ENCODE assay signal across 20 cellular contexts in the genomic region with DNA sequence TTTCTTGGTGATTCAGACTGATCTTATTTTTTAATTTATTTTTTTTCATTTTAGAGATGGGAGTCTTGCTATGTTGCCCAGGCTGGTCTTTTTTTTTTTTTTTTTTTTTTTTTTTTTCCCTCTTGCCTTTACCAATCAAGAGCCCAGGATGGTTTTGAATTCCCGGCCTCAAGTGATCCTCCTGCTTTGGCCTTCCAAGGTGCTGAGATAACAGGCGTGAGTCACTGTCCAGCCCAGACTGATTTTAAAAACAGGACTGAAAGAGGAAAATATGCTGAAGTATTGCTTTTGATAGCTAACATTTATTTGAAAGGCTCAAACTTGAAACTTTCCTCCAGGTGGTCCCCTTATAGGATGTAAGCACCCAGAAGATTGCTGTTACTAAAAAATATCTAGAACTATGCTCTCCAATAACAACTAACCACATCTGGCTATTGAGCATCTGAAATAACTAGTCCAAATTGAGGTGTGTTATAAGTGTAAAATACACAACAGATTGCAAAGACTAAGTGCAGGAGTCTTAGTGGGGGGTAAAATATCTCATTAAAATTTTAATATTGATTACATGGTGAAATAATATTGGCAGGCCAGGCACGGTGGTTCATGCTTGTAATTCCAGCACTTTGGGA. TPM values are rescaled to one million over a fixed set of nuclear protein-coding genes. Genes with fewer than 3 reads are reported as not detected.
DNase-seq lines count a peak whose midpoint lies in the region; ATAC-seq, FAIRE-seq and TF ChIP-seq lines count a peak whose summit lies in the region.
"Had no signal": no experiment of that assay in that cellular context is flagged by ENCODE, and none has a peak within 500 bp of the region (broad histone marks: within the 10 kb centered on the region; RNA-seq: fewer than 3 reads in every experiment).

No MANE protein-coding gene starts in this region.

- DNase-seq in ELR (ENCODE audit: low read depth): peak; percentile 11
- DNase-seq in IMR-90: peak; percentile 13
- no peak for DNase-seq in GM12878 (ENCODE audit: low read depth, low spot score)
- DNase-seq in mesenchymal stem cell: no peak
- no peak for DNase-seq in AG20443 (ENCODE audit: low spot score)
- no peak for DNase-seq in left ventricle myocardium superior
- DNase-seq: BE2C; C1 segment of cervical spinal cord; CD4-positive, CD25-positive, alpha-beta regulatory T cell; CD8-positive, alpha-beta memory T cell; COR-L47; DMS 273 treated with DMSO at 0.1 percent for 48 hours; DMS53; DND-41; HFFc6 had no signal

- dilution Hi-C loops in IMR-90 (cut with HindIII; ENCODE audit: low sequenced_read_pairs, unreplicated experiment): no loop called here

- no peaks in the 10 kb centered on the region for H3K9me1 ChIP-seq in IMR-90 (ENCODE audit: insufficient read depth, low read length)

- H3K18ac ChIP-seq in IMR-90 (ENCODE audit: low read depth, low read length) (no peak overlapping the region), mesenchymal stem cell (ENCODE audit: low read depth in 1 of 2, low read length in 2 of 2) (no peak overlapping the region)

- intact Hi-C loops in IMR-90 (cut with micrococcal nuclease) (no loop called here), GM12878 (cut with micrococcal nuclease; ENCODE audit: unreplicated experiment) (no loop called here), left ventricle myocardium superior (cut with micrococcal nuclease) (no loop called here)

- BruUV-seq in IMR-90 (replicated peaks; lab: Mats Ljungman, UMichigan): no TSS peak
- no TSS peak for BruUV-seq in GM12878 (replicated peaks; lab: Mats Ljungman, UMichigan)

- H3K56ac ChIP-seq in IMR-90 (ENCODE audit: extremely low read depth, insufficient read depth, low read length): no peak overlapping the region

- H4K20me1 ChIP-seq in IMR-90 (ENCODE audit: insufficient read depth, low read length) (no peaks in the 10 kb centered on the region), GM12878 (ENCODE audit: control insufficient read depth, insufficient read depth) (no peaks in the 10 kb centered on the region)

- no peak overlapping the region for H2BK20ac ChIP-seq in IMR-90 (ENCODE audit: low read depth, low read length)

- H4K8ac ChIP-seq in IMR-90 (ENCODE audit: low read depth in 2 of 2, low read length in 2 of 2) (no peak overlapping the region), mesenchymal stem cell (ENCODE audit: low read length) (no peak overlapping the region)

- H2AK5ac ChIP-seq in IMR-90 (ENCODE audit: low read depth, low read length) (no peak overlapping the region), mesenchymal stem cell (ENCODE audit: low read length, severe bottlenecking) (no peak overlapping the region)

- no peak overlapping the region for H3K27ac ChIP-seq in IMR-90 (ENCODE audit: insufficient read depth, low read length)
- no peak overlapping the region for H3K27ac ChIP-seq in GM12878 (ENCODE audit: control insufficient read depth, insufficient read depth)
- no peak overlapping the region for H3K27ac ChIP-seq in mesenchymal stem cell (ENCODE audit: low read length, poor library complexity, severe bottlenecking)

- H3K4ac ChIP-seq in IMR-90 (ENCODE audit: low read depth, low read length): no peak overlapping the region
- H3K4ac ChIP-seq in mesenchymal stem cell (ENCODE audit: low read depth in 1 of 2, low read length in 2 of 2): no peak overlapping the region

- no peak overlapping the region for H4K5ac ChIP-seq in IMR-90 (ENCODE audit: low read depth, low read length)

- H3K4me3 ChIP-seq in IMR-90 (ENCODE audit: insufficient read depth, low read depth, low read length): no peak overlapping the region
- H3K4me3 ChIP-seq in GM12878: no peak overlapping the region
- no peak overlapping the region for H3K4me3 ChIP-seq in mesenchymal stem cell (ENCODE audit: insufficient read depth in 1 of 2, low read depth in 1 of 2, low read length in 2 of 2)
- H3K4me3 ChIP-seq: HAP-1 had no signal

- no peak overlapping the region for H2AFZ ChIP-seq in IMR-90 (replicated peaks; ENCODE audit: low read length, poor library complexity)
- no peak overlapping the region for H2AFZ ChIP-seq in GM12878 (ENCODE audit: control insufficient read depth, low read depth, low read length)
- no peak overlapping the region for H2AFZ ChIP-seq in mesenchymal stem cell (ENCODE audit: low read depth, low read length)

- TF ChIP-seq POLR2A in IMR-90 (IDR thresholded peaks at IDR 0.05; ENCODE audit: low read depth, low read length) (no peak), GM12878 (IDR thresholded peaks at IDR 0.05; ENCODE audit: low read depth, low read length) (no peak)

- RAD21 ChIA-PET in GM12878 (lab: Charles Lee; ENCODE audit: unreplicated experiment): no interaction called here

- TF ChIP-seq CTCF in IMR-90 (conservative IDR thresholded peaks at IDR 0.05; ENCODE audit: low read depth, low read length) (no peak), GM12878 (IDR thresholded peaks at IDR 0.05 in 2 of 3, conservative IDR thresholded peaks at IDR 0.05 in 1 of 3; ENCODE audit: control insufficient read depth in 2 of 3, extremely low read depth in 1 of 3, insufficient read depth in 1 of 3, low read depth in 3 of 3, low read length in 3 of 3) (no peak)

- H3K9ac ChIP-seq in IMR-90 (ENCODE audit: low read depth, low read length) (no peak overlapping the region), GM12878 (ENCODE audit: control insufficient read depth, insufficient read depth, low read length) (no peak overlapping the region), mesenchymal stem cell (ENCODE audit: low read length) (no peak overlapping the region)

- H2BK12ac ChIP-seq in mesenchymal stem cell (ENCODE audit: low read length in 2 of 2): no peak overlapping the region

- TF ChIP-seq RAD21 in IMR-90 (IDR thresholded peaks at IDR 0.05; ENCODE audit: low read length): no peak
- TF ChIP-seq RAD21 in GM12878 (IDR thresholded peaks at IDR 0.05; ENCODE audit: insufficient read depth, low read depth, low read length): no peak

- H3K4me2 ChIP-seq in IMR-90 (ENCODE audit: low read depth, low read length): no peak overlapping the region
- no peak overlapping the region for H3K4me2 ChIP-seq in GM12878 (ENCODE audit: control insufficient read depth, insufficient read depth)
- H3K4me2 ChIP-seq in mesenchymal stem cell (ENCODE audit: low read length, poor library complexity, severe bottlenecking): no peak overlapping the region

- H3K79me1 ChIP-seq in IMR-90 (ENCODE audit: low read depth in 1 of 2, low read length in 2 of 2) (no peaks in the 10 kb centered on the region; a peak in 1 of 4 replicates), mesenchymal stem cell (replicated peaks; ENCODE audit: low read length, poor library complexity, severe bottlenecking) (no peaks in the 10 kb centered on the region)

- CTCF ChIA-PET in IMR-90 (lab: Yijun Ruan, JAX): no interaction called here
- CTCF ChIA-PET in GM12878 (lab: Yijun Ruan, JAX): interaction anchor here (1.2 kb wide), 2 partner anchors 231 to 263 kb away, joined by 3 read pairs; no protein-coding TSS in a partner anchor

- H3K14ac ChIP-seq in IMR-90 (replicated peaks; ENCODE audit: low read depth, low read length) (no peak overlapping the region), mesenchymal stem cell (ENCODE audit: low read length in 2 of 2) (no peak overlapping the region)

- no CpG with 5 or more reads among the region's 3 CpGs for WGBS in IMR-90 (ENCODE audit: extremely low coverage in 2 of 2, insufficient read length in 1 of 2), 2 experiments
- 100% methylated on average over 3 of the region's 3 CpGs for WGBS in GM12878 (ENCODE audit: insufficient coverage, insufficient replicate concordance, low lambda C conversion rate, missing lambda C conversion rate)
- WGBS in mesenchymal stem cell: 94% methylated on average over 3 of the region's 3 CpGs

- TF ChIP-seq EP300 in GM12878 (IDR thresholded peaks at IDR 0.05; ENCODE audit: borderline replicate concordance in 1 of 2, control insufficient read depth in 1 of 2, low read depth in 2 of 2, low read length in 2 of 2): no peak

- H3K79me2 ChIP-seq in GM12878 (ENCODE audit: control insufficient read depth, insufficient read depth, low read length): no peaks in the 10 kb centered on the region

- H3K36me3 ChIP-seq in IMR-90 (ENCODE audit: control insufficient read depth, insufficient read depth, low read length): peaks cover 11% of the 10 kb centered on the region
- peaks cover 0 to 9% of the 10 kb centered on the region in 2 experiments; a peak in 2 of 4 replicates for H3K36me3 ChIP-seq in GM12878 (ENCODE audit: control insufficient read depth in 2 of 2, insufficient read depth in 2 of 2, low read length in 1 of 2)
- peaks cover 5 to 71% of the 10 kb centered on the region in 2 experiments for H3K36me3 ChIP-seq in mesenchymal stem cell (ENCODE audit: control insufficient read depth in 1 of 2, insufficient read depth in 2 of 2, low read depth in 1 of 2, low read length in 2 of 2)

- no peak overlapping the region for H3K23ac ChIP-seq in IMR-90 (ENCODE audit: low read depth, low read length)
- no peak overlapping the region for H3K23ac ChIP-seq in mesenchymal stem cell (ENCODE audit: low read length in 2 of 2)

- H2BK120ac ChIP-seq in IMR-90 (ENCODE audit: low read depth, low read length) (no peak overlapping the region), mesenchymal stem cell (ENCODE audit: low read depth, low read length) (no peak overlapping the region)

- no peak overlapping the region for H2AK9ac ChIP-seq in IMR-90 (replicated peaks; ENCODE audit: low read depth, low read length, poor library complexity)

- H4K91ac ChIP-seq in IMR-90 (ENCODE audit: insufficient read depth, low read depth, low read length): no peak overlapping the region
- peak overlapping the region; percentile 50 for H4K91ac ChIP-seq in mesenchymal stem cell (ENCODE audit: low read length)

- SMC1A ChIA-PET in GM12878 (lab: Charles Lee; ENCODE audit: uncharacterized antibody, unreplicated experiment): no interaction called here

- in situ Hi-C loops in IMR-90 (cut with MboI; ENCODE audit: low sequenced_read_pairs) (no loop called here), GM12878 (cut with MboI) (no loop called here)

- H2BK15ac ChIP-seq in IMR-90 (ENCODE audit: low read depth, low read length) (no peak overlapping the region), mesenchymal stem cell (ENCODE audit: low read depth, poor library complexity, severe bottlenecking) (no peak overlapping the region)

- POLR2A ChIA-PET in IMR-90 (lab: Charles Lee; ENCODE audit: unreplicated experiment) (no interaction called here), GM12878 (lab: Charles Lee) (no interaction called here)

- ATAC-seq in IMR-90 (ENCODE audit: low read depth) (no peak), GM12878 (no peak), left ventricle myocardium superior (no peak), HG02970 (IDR thresholded peaks at IDR 0.05; ENCODE audit: low FRiP score, unreplicated experiment) (no peak), GM21447 (IDR thresholded peaks at IDR 0.05; ENCODE audit: unreplicated experiment) (no peak)

- no peaks in the 10 kb centered on the region for H3K9me3 ChIP-seq in IMR-90 (ENCODE audit: control insufficient read depth, insufficient read depth, low read length)
- no peaks in the 10 kb centered on the region for H3K9me3 ChIP-seq in GM12878 (replicated peaks; ENCODE audit: control insufficient read depth, insufficient read depth, low read length)
- H3K9me3 ChIP-seq in mesenchymal stem cell (ENCODE audit: control insufficient read depth, low read length): no peaks in the 10 kb centered on the region
- H3K9me3 ChIP-seq: BE2C, HAP-1 had no signal

- H3K27me3 ChIP-seq in IMR-90 (ENCODE audit: control insufficient read depth, insufficient read depth, low read length) (no peaks in the 10 kb centered on the region), GM12878 (replicated peaks in 1 of 2; ENCODE audit: control insufficient read depth in 2 of 2, insufficient read depth in 2 of 2, low read length in 1 of 2) (no peaks in the 10 kb centered on the region), mesenchymal stem cell (ENCODE audit: control insufficient read depth in 1 of 2, insufficient read depth in 1 of 2, low read length in 2 of 2) (no peaks in the 10 kb centered on the region)
- H3K27me3 ChIP-seq: BE2C had no signal

- H3K4me1 ChIP-seq in IMR-90 (ENCODE audit: control insufficient read depth, insufficient read depth, low read length) (no peaks in the 10 kb centered on the region), GM12878 (ENCODE audit: control insufficient read depth, insufficient read depth, low read length) (no peaks in the 10 kb centered on the region), mesenchymal stem cell (ENCODE audit: control insufficient read depth, insufficient read depth, low read depth, low read length) (no peaks in the 10 kb centered on the region)
- H3K4me1 ChIP-seq: BE2C, HAP-1 had no signal

- FAIRE-seq in GM12878 (lab: Jason Lieb, UNC): no peak
- FAIRE-seq: GM12891, GM18507 had no signal

- no peak overlapping the region for H2BK5ac ChIP-seq in IMR-90 (ENCODE audit: low read depth, low read length, poor library complexity, severe bottlenecking)
- H2BK5ac ChIP-seq in mesenchymal stem cell (ENCODE audit: low read depth, low read length, poor library complexity, severe bottlenecking): no peak overlapping the region

RNA-seq across cellular contexts. Expression of a gene that starts 15.8 kb away (rescaled TPM):
- 19.7 and 34.4 TPM in 2 replicates for total RNA-seq in IMR-90 (2012; rRNA removed)
- polyA plus RNA-seq in IMR-90 (2012; rRNA removed): 5.5 and 6.1 TPM in 2 replicates
- 0.33 and 1.00 TPM in 2 replicates for polyA plus RNA-seq in IMR-90 (2012; cell fraction: cytosol; rRNA removed)
- polyA plus RNA-seq in IMR-90 (2012; cell fraction: nucleus; rRNA removed; ENCODE audit: low replicate concordance): 1.3 and 9.7 TPM in 2 replicates
- 65.4 and 73.6 TPM in 2 replicates for total RNA-seq in GM12878 (2013; cell fraction: nucleolus; rRNA removed)
- 20.0 and 23.1 TPM in 2 replicates for total RNA-seq in GM12878 (2014; rRNA removed)
- 24.2 and 25.6 TPM in 2 replicates for total RNA-seq in GM12878 (2014; rRNA removed; fragmentation: Illumina TruSeq; extraction: Trizol)
- total RNA-seq in GM12878 (2021): 14.5 and 15.0 TPM in 2 replicates
- polyA plus RNA-seq in GM12878 (2011; ENCODE audit: low read depth): 2.6 TPM
- 12.3 and 20.7 TPM in 2 replicates for polyA plus RNA-seq in GM12878 (2011; rRNA removed)
- 4.4 and 5.3 TPM in 2 replicates for polyA plus RNA-seq in GM12878 (2011; cell fraction: cytosol; rRNA removed)
- 9.0 and 11.1 TPM in 2 replicates for polyA plus RNA-seq in GM12878 (2011; cell fraction: nucleus; rRNA removed)
- 4.9 and 6.0 TPM in 2 replicates for polyA plus RNA-seq in GM12878 (2012)
- polyA plus RNA-seq in GM12878 (2014; fragmentation: Illumina TruSeq; extraction: Trizol): 18.6 and 22.4 TPM in 2 replicates
- polyA plus RNA-seq in GM12878 (2014; fragmentation: Nextera tagmentation; extraction: Ambion mirVana): 1 to 10 TPM; 4.0 to 4.2 TPM
- polyA plus RNA-seq in GM12878 (2014; rRNA removed): 8.1 and 8.7 TPM in 2 replicates
- 10 to 100 TPM; 12.2 to 13.4 TPM for polyA plus RNA-seq in GM12878 (2016; fragmentation: Nextera tagmentation; extraction: Ambion mirVana)
- polyA minus RNA-seq in GM12878 (2011; rRNA and poly(A)+ RNA removed): 32.0 and 34.5 TPM in 2 replicates
- polyA minus RNA-seq in GM12878 (2011; cell fraction: cytosol; rRNA and poly(A)+ RNA removed): 6.3 and 7.4 TPM in 2 replicates
- 21.9 and 47.4 TPM in 2 replicates for polyA minus RNA-seq in GM12878 (2011; cell fraction: nucleus; rRNA and poly(A)+ RNA removed)
- polyA plus RNA-seq in mesenchymal stem cell (2013, experiment 1 of 2): 1.4 TPM
- polyA plus RNA-seq in mesenchymal stem cell (2013, experiment 2 of 2): 1.6 TPM
- total RNA-seq in left ventricle myocardium superior: 0.35 TPM

RNA-seq across cellular contexts. Expression of a gene that starts 48.7 kb away (rescaled TPM):
- 17.4 and 19.4 TPM in 2 replicates for total RNA-seq in IMR-90 (2012; rRNA removed)
- 2.7 and 4.0 TPM in 2 replicates for polyA plus RNA-seq in IMR-90 (2012; rRNA removed)
- polyA plus RNA-seq in IMR-90 (2012; cell fraction: cytosol; rRNA removed): 0.81 and 1.4 TPM in 2 replicates
- polyA plus RNA-seq in IMR-90 (2012; cell fraction: nucleus; rRNA removed; ENCODE audit: low replicate concordance): 1.8 and 8.2 TPM in 2 replicates
- total RNA-seq in GM12878 (2013; cell fraction: nucleolus; rRNA removed): 105 and 107 TPM in 2 replicates
- total RNA-seq in GM12878 (2014; rRNA removed): 17.7 and 22.7 TPM in 2 replicates
- total RNA-seq in GM12878 (2014; rRNA removed; fragmentation: Illumina TruSeq; extraction: Trizol): 17.0 and 17.7 TPM in 2 replicates
- total RNA-seq in GM12878 (2021): 14.7 and 16.7 TPM in 2 replicates
- 4.4 TPM for polyA plus RNA-seq in GM12878 (2011; ENCODE audit: low read depth)
- 22.2 and 29.6 TPM in 2 replicates for polyA plus RNA-seq in GM12878 (2011; rRNA removed)
- 9.5 and 11.0 TPM in 2 replicates for polyA plus RNA-seq in GM12878 (2011; cell fraction: cytosol; rRNA removed)
- polyA plus RNA-seq in GM12878 (2011; cell fraction: nucleus; rRNA removed): 15.2 and 18.8 TPM in 2 replicates
- 5.6 and 8.2 TPM in 2 replicates for polyA plus RNA-seq in GM12878 (2012)
- polyA plus RNA-seq in GM12878 (2014; fragmentation: Illumina TruSeq; extraction: Trizol): 13.2 and 16.1 TPM in 2 replicates
- polyA plus RNA-seq in GM12878 (2014; fragmentation: Nextera tagmentation; extraction: Ambion mirVana): 1 to 10 TPM; 2.8 to 4.2 TPM
- polyA plus RNA-seq in GM12878 (2014; rRNA removed): 8.3 and 9.2 TPM in 2 replicates
- polyA plus RNA-seq in GM12878 (2016; fragmentation: Nextera tagmentation; extraction: Ambion mirVana): 10 to 100 TPM in 1 of 2 experiments, 1 to 10 TPM in 1; 9.7 to 10.0 TPM
- 40.2 and 48.2 TPM in 2 replicates for polyA minus RNA-seq in GM12878 (2011; rRNA and poly(A)+ RNA removed)
- 15.0 and 15.6 TPM in 2 replicates for polyA minus RNA-seq in GM12878 (2011; cell fraction: cytosol; rRNA and poly(A)+ RNA removed)
- polyA minus RNA-seq in GM12878 (2011; cell fraction: nucleus; rRNA and poly(A)+ RNA removed): 18.4 and 21.2 TPM in 2 replicates
- 4.1 TPM for polyA plus RNA-seq in mesenchymal stem cell (2013, experiment 1 of 2)
- polyA plus RNA-seq in mesenchymal stem cell (2013, experiment 2 of 2): 4.2 TPM
- total RNA-seq in left ventricle myocardium superior: 8.4 TPM

Comparison
In these comparisons a context has a peak if more than half of its experiments do, and no peak if none do; other contexts are left out.
1. DNase-seq: peak in ELR (single experiment) and IMR-90 (single experiment); none in GM12878 (single experiment), mesenchymal stem cell (single experiment), AG20443 (single experiment) and left ventricle myocardium superior (single experiment).
2. RNA of a gene that starts 15.8 kb away (total RNA-seq): 14.5 to 73.6 TPM in GM12878 and 19.7 to 34.4 TPM in IMR-90; 0.35 TPM in left ventricle myocardium superior (single experiment); every median in the first group is over 10 times any median in the second.